ENCODE assay signal across 1 cellular context in the genomic region with DNA sequence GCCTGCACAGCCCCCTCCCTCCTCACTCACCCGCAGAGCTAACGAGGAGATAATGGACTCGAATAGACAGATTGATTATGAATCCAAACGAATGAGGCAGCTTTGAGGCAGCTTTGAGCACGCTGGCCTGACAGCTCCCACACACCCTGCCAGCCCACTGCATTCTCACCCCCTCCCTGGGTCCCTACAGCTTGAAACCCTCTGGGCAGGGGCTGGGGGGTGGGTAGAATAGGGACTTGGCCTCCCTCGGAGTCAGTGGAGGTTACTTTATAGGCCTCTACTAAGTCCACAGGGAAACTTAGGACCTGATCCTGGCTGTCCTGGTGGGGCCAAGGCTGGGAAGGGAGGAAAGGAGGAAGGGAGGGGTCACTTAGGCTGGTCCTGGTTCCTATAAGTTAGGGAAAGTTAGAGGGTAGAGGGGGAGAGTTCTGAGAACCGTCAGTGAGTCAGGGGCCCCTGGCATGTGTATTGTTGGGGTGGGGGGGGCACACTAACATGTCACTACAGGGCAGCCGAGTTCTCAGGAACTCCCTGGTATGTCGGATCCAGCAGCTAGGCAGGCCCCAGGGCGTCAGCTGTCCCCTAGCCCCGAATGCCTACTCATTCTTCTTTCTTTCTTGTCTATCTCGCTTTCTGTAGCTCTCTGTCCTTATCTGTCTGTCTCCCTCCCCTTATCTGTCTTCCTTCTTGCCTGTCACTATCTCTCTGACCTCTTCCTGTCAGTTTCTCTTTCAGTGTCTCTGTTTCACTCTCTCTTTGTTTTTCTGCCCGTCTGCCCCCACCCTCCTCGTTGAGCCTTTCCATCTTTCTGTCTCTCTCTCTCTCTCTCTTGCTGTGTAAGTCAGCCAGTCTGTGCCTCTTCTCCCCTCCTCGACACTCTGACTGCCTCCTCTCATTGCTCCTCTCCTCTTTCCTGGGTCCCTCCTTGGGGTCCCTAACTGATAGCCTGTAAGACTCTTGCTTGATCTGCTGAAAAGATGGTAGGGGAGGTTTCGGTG.
TF ChIP-seq lines count a peak whose summit lies in the region.

No MANE protein-coding gene starts in this region.

TF ChIP-seq in K562, 482 proteins besides CTCF, POLR2A, EP300 and RAD21 (continued from another document and continues in another):
- TF ChIP-seq, protein P1, sequence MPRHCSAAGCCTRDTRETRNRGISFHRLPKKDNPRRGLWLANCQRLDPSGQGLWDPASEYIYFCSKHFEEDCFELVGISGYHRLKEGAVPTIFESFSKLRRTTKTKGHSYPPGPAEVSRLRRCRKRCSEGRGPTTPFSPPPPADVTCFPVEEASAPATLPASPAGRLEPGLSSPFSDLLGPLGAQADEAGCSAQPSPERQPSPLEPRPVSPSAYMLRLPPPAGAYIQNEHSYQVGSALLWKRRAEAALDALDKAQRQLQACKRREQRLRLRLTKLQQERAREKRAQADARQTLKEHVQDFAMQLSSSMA (CRISPR knock-in tag; IDR thresholded peaks at IDR 0.05): no peak
- no peak for TF ChIP-seq PCBP2 (IDR thresholded peaks at IDR 0.05; ENCODE audit: low read depth, low read length, poor library complexity, severe bottlenecking)
- TF ChIP-seq, protein P2, sequence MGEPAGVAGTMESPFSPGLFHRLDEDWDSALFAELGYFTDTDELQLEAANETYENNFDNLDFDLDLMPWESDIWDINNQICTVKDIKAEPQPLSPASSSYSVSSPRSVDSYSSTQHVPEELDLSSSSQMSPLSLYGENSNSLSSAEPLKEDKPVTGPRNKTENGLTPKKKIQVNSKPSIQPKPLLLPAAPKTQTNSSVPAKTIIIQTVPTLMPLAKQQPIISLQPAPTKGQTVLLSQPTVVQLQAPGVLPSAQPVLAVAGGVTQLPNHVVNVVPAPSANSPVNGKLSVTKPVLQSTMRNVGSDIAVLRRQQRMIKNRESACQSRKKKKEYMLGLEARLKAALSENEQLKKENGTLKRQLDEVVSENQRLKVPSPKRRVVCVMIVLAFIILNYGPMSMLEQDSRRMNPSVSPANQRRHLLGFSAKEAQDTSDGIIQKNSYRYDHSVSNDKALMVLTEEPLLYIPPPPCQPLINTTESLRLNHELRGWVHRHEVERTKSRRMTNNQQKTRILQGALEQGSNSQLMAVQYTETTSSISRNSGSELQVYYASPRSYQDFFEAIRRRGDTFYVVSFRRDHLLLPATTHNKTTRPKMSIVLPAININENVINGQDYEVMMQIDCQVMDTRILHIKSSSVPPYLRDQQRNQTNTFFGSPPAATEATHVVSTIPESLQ (CRISPR knock-in tag; IDR thresholded peaks at IDR 0.05): no peak
- TF ChIP-seq, protein P3, sequence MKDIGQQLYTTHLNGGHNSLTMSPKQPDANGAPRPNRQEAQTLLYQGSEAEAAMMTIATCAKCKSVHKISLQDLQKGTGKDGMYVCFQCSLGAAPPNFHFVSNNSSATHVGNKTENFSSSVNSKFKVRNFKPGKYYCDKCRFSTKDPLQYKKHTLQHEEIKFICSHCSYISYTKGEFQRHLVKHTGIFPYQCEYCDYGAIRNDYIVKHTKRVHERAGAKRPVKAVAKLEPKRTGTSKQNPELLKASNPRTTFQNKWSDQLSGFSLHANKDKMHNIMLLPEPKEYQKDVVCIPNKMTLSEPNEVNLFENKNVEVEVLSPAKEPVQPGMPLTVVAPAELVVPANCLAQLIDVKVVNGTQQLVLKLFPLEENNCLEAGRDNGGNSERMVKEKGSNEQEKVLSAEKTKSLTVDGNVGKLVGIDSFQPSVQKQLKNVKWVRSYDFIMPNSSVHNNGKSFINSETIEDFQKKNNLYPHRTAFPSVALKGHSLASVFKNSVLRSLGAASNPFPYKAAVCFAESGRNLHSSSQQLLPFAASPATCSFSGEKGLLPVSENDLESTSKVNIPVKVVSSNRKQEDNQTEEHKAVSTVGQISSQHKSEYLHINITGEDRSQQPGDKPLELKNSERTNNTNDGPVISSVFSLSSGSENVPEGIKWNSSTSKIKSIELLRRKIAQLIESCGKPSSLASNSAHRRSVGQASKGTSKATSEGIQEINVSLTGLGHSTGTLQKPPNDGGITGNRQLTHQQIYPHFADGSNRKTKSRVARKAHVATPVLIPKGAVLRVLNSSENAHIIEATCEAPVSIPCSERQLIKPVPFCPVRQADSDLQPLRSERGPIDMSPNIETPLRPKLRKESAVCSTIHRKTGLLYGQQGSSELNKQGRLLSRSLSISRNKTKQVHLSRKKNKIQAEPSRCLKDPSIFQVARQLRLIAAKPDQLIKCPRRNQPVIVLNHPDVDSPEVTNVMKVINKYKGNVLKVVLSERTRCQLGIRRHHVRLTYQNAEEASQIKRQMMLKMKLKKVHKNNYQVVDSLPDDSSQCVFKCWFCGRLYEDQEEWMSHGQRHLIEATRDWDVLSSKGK (CRISPR knock-in tag; IDR thresholded peaks at IDR 0.05): no peak
- no peak for TF ChIP-seq FOXA1 (IDR thresholded peaks at IDR 0.05; ENCODE audit: borderline replicate concordance)
- no peak for TF ChIP-seq ZNF140 (CRISPR knock-in tag; IDR thresholded peaks at IDR 0.05)
- TF ChIP-seq, protein P4, sequence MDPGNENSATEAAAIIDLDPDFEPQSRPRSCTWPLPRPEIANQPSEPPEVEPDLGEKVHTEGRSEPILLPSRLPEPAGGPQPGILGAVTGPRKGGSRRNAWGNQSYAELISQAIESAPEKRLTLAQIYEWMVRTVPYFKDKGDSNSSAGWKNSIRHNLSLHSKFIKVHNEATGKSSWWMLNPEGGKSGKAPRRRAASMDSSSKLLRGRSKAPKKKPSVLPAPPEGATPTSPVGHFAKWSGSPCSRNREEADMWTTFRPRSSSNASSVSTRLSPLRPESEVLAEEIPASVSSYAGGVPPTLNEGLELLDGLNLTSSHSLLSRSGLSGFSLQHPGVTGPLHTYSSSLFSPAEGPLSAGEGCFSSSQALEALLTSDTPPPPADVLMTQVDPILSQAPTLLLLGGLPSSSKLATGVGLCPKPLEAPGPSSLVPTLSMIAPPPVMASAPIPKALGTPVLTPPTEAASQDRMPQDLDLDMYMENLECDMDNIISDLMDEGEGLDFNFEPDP (CRISPR knock-in tag; IDR thresholded peaks at IDR 0.05): no peak
- TF ChIP-seq MCM7 (IDR thresholded peaks at IDR 0.05): peak; percentile 37 to 68; a peak in 1 of 4 replicates
- TF ChIP-seq CSDE1 (IDR thresholded peaks at IDR 0.05): no peak
- no peak for TF ChIP-seq ZNF57 (CRISPR knock-in tag; IDR thresholded peaks at IDR 0.05)
- TF ChIP-seq, protein P5, sequence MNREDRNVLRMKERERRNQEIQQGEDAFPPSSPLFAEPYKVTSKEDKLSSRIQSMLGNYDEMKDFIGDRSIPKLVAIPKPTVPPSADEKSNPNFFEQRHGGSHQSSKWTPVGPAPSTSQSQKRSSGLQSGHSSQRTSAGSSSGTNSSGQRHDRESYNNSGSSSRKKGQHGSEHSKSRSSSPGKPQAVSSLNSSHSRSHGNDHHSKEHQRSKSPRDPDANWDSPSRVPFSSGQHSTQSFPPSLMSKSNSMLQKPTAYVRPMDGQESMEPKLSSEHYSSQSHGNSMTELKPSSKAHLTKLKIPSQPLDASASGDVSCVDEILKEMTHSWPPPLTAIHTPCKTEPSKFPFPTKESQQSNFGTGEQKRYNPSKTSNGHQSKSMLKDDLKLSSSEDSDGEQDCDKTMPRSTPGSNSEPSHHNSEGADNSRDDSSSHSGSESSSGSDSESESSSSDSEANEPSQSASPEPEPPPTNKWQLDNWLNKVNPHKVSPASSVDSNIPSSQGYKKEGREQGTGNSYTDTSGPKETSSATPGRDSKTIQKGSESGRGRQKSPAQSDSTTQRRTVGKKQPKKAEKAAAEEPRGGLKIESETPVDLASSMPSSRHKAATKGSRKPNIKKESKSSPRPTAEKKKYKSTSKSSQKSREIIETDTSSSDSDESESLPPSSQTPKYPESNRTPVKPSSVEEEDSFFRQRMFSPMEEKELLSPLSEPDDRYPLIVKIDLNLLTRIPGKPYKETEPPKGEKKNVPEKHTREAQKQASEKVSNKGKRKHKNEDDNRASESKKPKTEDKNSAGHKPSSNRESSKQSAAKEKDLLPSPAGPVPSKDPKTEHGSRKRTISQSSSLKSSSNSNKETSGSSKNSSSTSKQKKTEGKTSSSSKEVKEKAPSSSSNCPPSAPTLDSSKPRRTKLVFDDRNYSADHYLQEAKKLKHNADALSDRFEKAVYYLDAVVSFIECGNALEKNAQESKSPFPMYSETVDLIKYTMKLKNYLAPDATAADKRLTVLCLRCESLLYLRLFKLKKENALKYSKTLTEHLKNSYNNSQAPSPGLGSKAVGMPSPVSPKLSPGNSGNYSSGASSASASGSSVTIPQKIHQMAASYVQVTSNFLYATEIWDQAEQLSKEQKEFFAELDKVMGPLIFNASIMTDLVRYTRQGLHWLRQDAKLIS (CRISPR knock-in tag; IDR thresholded peaks at IDR 0.05): no peak
- TF ChIP-seq, protein P6, sequence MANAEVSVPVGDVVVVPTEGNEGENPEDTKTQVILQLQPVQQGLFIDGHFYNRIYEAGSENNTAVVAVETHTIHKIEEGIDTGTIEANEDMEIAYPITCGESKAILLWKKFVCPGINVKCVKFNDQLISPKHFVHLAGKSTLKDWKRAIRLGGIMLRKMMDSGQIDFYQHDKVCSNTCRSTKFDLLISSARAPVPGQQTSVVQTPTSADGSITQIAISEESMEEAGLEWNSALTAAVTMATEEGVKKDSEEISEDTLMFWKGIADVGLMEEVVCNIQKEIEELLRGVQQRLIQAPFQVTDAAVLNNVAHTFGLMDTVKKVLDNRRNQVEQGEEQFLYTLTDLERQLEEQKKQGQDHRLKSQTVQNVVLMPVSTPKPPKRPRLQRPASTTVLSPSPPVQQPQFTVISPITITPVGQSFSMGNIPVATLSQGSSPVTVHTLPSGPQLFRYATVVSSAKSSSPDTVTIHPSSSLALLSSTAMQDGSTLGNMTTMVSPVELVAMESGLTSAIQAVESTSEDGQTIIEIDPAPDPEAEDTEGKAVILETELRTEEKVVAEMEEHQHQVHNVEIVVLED (CRISPR knock-in tag; IDR thresholded peaks at IDR 0.05): no peak
- TF ChIP-seq, protein P7, sequence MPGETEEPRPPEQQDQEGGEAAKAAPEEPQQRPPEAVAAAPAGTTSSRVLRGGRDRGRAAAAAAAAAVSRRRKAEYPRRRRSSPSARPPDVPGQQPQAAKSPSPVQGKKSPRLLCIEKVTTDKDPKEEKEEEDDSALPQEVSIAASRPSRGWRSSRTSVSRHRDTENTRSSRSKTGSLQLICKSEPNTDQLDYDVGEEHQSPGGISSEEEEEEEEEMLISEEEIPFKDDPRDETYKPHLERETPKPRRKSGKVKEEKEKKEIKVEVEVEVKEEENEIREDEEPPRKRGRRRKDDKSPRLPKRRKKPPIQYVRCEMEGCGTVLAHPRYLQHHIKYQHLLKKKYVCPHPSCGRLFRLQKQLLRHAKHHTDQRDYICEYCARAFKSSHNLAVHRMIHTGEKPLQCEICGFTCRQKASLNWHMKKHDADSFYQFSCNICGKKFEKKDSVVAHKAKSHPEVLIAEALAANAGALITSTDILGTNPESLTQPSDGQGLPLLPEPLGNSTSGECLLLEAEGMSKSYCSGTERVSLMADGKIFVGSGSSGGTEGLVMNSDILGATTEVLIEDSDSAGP (CRISPR knock-in tag; IDR thresholded peaks at IDR 0.05): no peak
- TF ChIP-seq, protein P8, sequence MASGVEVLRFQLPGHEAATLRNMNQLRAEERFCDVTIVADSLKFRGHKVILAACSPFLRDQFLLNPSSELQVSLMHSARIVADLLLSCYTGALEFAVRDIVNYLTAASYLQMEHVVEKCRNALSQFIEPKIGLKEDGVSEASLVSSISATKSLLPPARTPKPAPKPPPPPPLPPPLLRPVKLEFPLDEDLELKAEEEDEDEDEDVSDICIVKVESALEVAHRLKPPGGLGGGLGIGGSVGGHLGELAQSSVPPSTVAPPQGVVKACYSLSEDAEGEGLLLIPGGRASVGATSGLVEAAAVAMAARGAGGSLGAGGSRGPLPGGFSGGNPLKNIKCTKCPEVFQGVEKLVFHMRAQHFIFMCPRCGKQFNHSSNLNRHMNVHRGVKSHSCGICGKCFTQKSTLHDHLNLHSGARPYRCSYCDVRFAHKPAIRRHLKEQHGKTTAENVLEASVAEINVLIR (CRISPR knock-in tag; IDR thresholded peaks at IDR 0.05): no peak
- no peak for TF ChIP-seq SIN3B (IDR thresholded peaks at IDR 0.05; ENCODE audit: low read depth)
- no peak for TF ChIP-seq MXI1 (IDR thresholded peaks at IDR 0.05; ENCODE audit: low read depth, low read length)
- no peak for TF ChIP-seq POLR2B (IDR thresholded peaks at IDR 0.05; ENCODE audit: low read depth, partially characterized antibody)
- TF ChIP-seq SAP30 (IDR thresholded peaks at IDR 0.05; ENCODE audit: borderline replicate concordance, insufficient read depth, low read depth, low read length, poor library complexity, severe bottlenecking): no peak
- no peak for TF ChIP-seq HNRNPLL (IDR thresholded peaks at IDR 0.05; ENCODE audit: low read depth, low read length, poor library complexity, severe bottlenecking)
- TF ChIP-seq ZNF583 (CRISPR knock-in tag; IDR thresholded peaks at IDR 0.05): no peak
- TF ChIP-seq NFRKB (IDR thresholded peaks at IDR 0.05; ENCODE audit: low read depth): peak; percentile 39; the same call in 1 of the 2 replicates
- TF ChIP-seq, protein P9, sequence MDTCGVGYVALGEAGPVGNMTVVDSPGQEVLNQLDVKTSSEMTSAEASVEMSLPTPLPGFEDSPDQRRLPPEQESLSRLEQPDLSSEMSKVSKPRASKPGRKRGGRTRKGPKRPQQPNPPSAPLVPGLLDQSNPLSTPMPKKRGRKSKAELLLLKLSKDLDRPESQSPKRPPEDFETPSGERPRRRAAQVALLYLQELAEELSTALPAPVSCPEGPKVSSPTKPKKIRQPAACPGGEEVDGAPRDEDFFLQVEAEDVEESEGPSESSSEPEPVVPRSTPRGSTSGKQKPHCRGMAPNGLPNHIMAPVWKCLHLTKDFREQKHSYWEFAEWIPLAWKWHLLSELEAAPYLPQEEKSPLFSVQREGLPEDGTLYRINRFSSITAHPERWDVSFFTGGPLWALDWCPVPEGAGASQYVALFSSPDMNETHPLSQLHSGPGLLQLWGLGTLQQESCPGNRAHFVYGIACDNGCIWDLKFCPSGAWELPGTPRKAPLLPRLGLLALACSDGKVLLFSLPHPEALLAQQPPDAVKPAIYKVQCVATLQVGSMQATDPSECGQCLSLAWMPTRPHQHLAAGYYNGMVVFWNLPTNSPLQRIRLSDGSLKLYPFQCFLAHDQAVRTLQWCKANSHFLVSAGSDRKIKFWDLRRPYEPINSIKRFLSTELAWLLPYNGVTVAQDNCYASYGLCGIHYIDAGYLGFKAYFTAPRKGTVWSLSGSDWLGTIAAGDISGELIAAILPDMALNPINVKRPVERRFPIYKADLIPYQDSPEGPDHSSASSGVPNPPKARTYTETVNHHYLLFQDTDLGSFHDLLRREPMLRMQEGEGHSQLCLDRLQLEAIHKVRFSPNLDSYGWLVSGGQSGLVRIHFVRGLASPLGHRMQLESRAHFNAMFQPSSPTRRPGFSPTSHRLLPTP (IDR thresholded peaks at IDR 0.05; ENCODE audit: borderline replicate concordance, extremely low read depth, insufficient read length): no peak
- TF ChIP-seq, protein P10, sequence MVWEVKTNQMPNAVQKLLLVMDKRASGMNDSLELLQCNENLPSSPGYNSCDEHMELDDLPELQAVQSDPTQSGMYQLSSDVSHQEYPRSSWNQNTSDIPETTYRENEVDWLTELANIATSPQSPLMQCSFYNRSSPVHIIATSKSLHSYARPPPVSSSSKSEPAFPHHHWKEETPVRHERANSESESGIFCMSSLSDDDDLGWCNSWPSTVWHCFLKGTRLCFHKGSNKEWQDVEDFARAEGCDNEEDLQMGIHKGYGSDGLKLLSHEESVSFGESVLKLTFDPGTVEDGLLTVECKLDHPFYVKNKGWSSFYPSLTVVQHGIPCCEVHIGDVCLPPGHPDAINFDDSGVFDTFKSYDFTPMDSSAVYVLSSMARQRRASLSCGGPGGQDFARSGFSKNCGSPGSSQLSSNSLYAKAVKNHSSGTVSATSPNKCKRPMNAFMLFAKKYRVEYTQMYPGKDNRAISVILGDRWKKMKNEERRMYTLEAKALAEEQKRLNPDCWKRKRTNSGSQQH (CRISPR knock-in tag; IDR thresholded peaks at IDR 0.05): peak; percentile 56; the same call in 1 of the 2 replicates
- TF ChIP-seq ZNF316 (IDR thresholded peaks at IDR 0.05): peak; percentile 84
